8 cellular contexts compared by ENCODE assay signal in genomic region chr14:102594514-102595175, GRCh38.
A peak's percentile ranks its signal among the peaks of the same experiment; 100 is the strongest.
DNase-seq lines count a peak whose midpoint lies in the region; ATAC-seq and TF ChIP-seq lines count a peak whose summit lies in the region.

No MANE protein-coding gene starts in this region.

- no peaks in the 10 kb centered on the region for H3K9me3 ChIP-seq in HUES6 (ENCODE audit: control insufficient read depth, insufficient read depth, low read depth, low read length)
- H3K9me3 ChIP-seq in mucosa of rectum (ENCODE audit: control insufficient read depth in 2 of 2, low read length in 2 of 2) = no peaks in the 10 kb centered on the region

- no peak for ATAC-seq in stimulated activated naive CD8-positive, alpha-beta T cell treated with anti-CD3 and anti-CD28 coated beads, Interleukin-15, amount 100 ng/mL, for 72 hours
- no peak for ATAC-seq in GM19023 (IDR thresholded peaks at IDR 0.05; ENCODE audit: unreplicated experiment)

- POLR2A ChIA-PET in GM10248 (lab: Yijun Ruan, JAX) = interaction anchor here (0.7 kb wide), 2 partner anchors 34 to 40 kb away, joined by 3 read pairs; no protein-coding TSS in a partner anchor

- peak overlapping the region; percentile 25 to 48 for H3K27ac Mint-ChIP-seq in stimulated activated naive CD8-positive, alpha-beta T cell treated with anti-CD3 and anti-CD28 coated beads, Interleukin-15, amount 100 ng/mL, for 72 hours

- H3K4me3 ChIP-seq in HUES6 (ENCODE audit: low read depth, low read length) (peak overlapping the region; percentile 99), mucosa of rectum (ENCODE audit: low read length in 2 of 2) (peak overlapping the region in 1 of 2 donors; percentile 82)

- peak; percentile 73 for TF ChIP-seq CTCF in GM10248 (IDR thresholded peaks at IDR 0.05; ENCODE audit: control extremely low read depth, extremely low read depth, low read depth, missing control alignments)

- H3K36me3 ChIP-seq in HUES6 (ENCODE audit: control insufficient read depth, insufficient read depth, low read length) (peaks cover 9% of the 10 kb centered on the region), mucosa of rectum (ENCODE audit: control insufficient read depth in 2 of 2, insufficient read depth in 2 of 2, low read length in 2 of 2) (peaks cover 0 to 3% of the 10 kb centered on the region in 2 donors)

- no peak overlapping the region for H3K9ac ChIP-seq in HUES6 (ENCODE audit: low read length)
- peak overlapping the region; percentile 69 to 87 for H3K9ac ChIP-seq in mucosa of rectum (ENCODE audit: low read depth in 1 of 2, low read length in 2 of 2)

- H3K4me1 ChIP-seq in HUES6 (ENCODE audit: control insufficient read depth, insufficient read depth, low read length) (peaks cover 32% of the 10 kb centered on the region), mucosa of rectum (ENCODE audit: control insufficient read depth in 2 of 2, insufficient read depth in 2 of 2, low read length in 2 of 2) (peaks cover 9 to 12% of the 10 kb centered on the region in 2 donors)

- no peaks in the 10 kb centered on the region for H3K9me3 Mint-ChIP-seq in stimulated activated naive CD8-positive, alpha-beta T cell treated with anti-CD3 and anti-CD28 coated beads, Interleukin-15, amount 100 ng/mL, for 72 hours

- H3K4me3 Mint-ChIP-seq in stimulated activated naive CD8-positive, alpha-beta T cell treated with anti-CD3 and anti-CD28 coated beads, Interleukin-15, amount 100 ng/mL, for 72 hours = peak overlapping the region; percentile 84

- DNase-seq in GM10248 (ENCODE audit: extremely low spot score) = peak; percentile 85
- DNase-seq in NOMO-1 treated with dmso at 0.1 percent for 144 hours (lab: John Stamatoyannopoulos, UW; ENCODE audit: unreplicated experiment) = peak; percentile 88
- DNase-seq in activated CD8-positive, alpha-beta memory T cell treated with anti-CD3 and anti-CD28 coated beads, Interleukin-2, amount 50 U/mL, for 4 hours = peak; percentile 57
- DNase-seq in epithelial cell of prostate (ENCODE audit: low read depth, low spot score) = no peak
- peak; percentile 55 to 68 for DNase-seq in stimulated activated naive CD8-positive, alpha-beta T cell treated with anti-CD3 and anti-CD28 coated beads, Interleukin-15, amount 100 ng/mL, for 72 hours

- no peaks in the 10 kb centered on the region for H3K27me3 Mint-ChIP-seq in stimulated activated naive CD8-positive, alpha-beta T cell treated with anti-CD3 and anti-CD28 coated beads, Interleukin-15, amount 100 ng/mL, for 72 hours

- CTCF ChIA-PET in GM10248 (lab: Yijun Ruan, JAX) = interaction anchor here (0.6 to 4.3 kb wide), 24 partner anchors 9 to 803 kb away, joined by 3 to 79 read pairs (median 5); no protein-coding TSS in a partner anchor

- no peak overlapping the region for H3K27ac ChIP-seq in HUES6 (ENCODE audit: low read depth, low read length)
- peak overlapping the region; percentile 96 for H3K27ac ChIP-seq in epithelial cell of prostate
- H3K27ac ChIP-seq in mucosa of rectum (ENCODE audit: low read depth in 2 of 2, low read length in 2 of 2) = peak overlapping the region; percentile 86 to 90

- H3K27me3 ChIP-seq in HUES6 (ENCODE audit: control insufficient read depth, insufficient read depth, low read length) = no peaks in the 10 kb centered on the region
- H3K27me3 ChIP-seq in mucosa of rectum (ENCODE audit: control insufficient read depth in 2 of 2, insufficient read depth in 2 of 2, low read length in 2 of 2) = no peaks in the 10 kb centered on the region

- H3K4me1 Mint-ChIP-seq in stimulated activated naive CD8-positive, alpha-beta T cell treated with anti-CD3 and anti-CD28 coated beads, Interleukin-15, amount 100 ng/mL, for 72 hours = peaks cover 50% of the 10 kb centered on the region
